Comparison of ENCODE assay signal across 8 cellular contexts in the genomic region with DNA sequence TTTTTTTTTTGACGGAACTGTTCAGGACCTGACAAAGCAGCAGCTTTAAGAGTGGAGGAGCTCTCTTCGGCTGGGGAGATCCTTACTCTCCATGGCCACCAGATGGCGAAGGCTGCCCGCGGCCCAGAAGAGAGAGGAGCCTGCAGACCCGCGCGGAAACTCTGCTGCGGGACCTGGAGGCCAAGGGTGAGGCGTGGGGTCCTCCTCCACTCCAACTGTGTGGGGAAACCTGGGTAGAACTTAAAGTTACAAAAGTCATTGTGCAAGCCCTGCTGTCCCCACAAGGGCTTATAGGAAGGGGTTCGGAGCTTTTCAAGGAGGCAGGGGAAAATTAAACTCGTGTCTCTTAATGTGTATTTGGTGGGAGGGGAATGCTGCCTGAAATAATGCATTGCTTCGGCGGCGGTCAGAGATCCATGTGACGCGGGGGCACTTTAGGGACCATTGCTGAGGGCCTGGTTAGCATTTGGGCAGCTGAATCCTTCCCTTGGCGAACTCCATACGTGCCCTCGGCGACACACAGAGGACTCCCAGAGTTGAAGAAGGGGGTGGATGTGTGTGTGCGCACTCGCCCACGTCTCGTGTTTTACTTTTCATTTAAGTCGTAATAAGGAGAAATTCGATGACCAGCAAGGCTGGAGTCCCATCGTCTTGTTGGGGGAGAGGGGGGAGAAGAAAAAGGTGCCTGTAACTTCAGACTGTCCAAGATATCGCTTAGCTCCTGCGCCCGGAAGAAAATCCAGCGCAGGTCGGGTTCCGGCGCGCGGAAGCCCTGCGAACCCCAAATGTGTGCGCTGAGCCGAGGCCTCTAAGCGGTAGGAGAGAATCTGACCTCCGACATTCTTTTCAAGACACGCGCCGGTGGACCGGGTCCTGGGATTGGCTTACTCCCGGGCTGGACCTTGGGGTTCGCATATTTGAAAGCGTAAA.
DNase-seq lines count a peak whose midpoint lies in the region; ATAC-seq and TF ChIP-seq lines count a peak whose summit lies in the region.

No MANE protein-coding gene starts in this region.

- peak; percentile 93 for ATAC-seq in GM19351 (IDR thresholded peaks at IDR 0.05; ENCODE audit: unreplicated experiment)
- peak; percentile 97 for ATAC-seq in HG03460 (IDR thresholded peaks at IDR 0.05; ENCODE audit: unreplicated experiment)

- no peak overlapping the region for H3K9ac ChIP-seq in mucosa of stomach (ENCODE audit: low read length)

- H3K4me1 ChIP-seq in mucosa of stomach (ENCODE audit: control insufficient read depth, insufficient read depth, low read length) = peaks cover 19% of the 10 kb centered on the region

- no peaks in the 10 kb centered on the region for H3K36me3 ChIP-seq in mucosa of stomach (ENCODE audit: control insufficient read depth, insufficient read depth, low read length)

- peaks cover 62% of the 10 kb centered on the region for H3K27me3 ChIP-seq in mucosa of stomach (ENCODE audit: control insufficient read depth, insufficient read depth, low read length)

- TF ChIP-seq CTCF in epithelial cell of esophagus (IDR thresholded peaks at IDR 0.05; ENCODE audit: insufficient read depth, low read depth, low read length, missing control alignments) = peak; percentile 83

- peak overlapping the region; percentile 57 for H3K4me3 ChIP-seq in epithelial cell of esophagus (ENCODE audit: low read length)
- peak overlapping the region; percentile 28 for H3K4me3 ChIP-seq in mucosa of stomach (ENCODE audit: low read length)

- DNase-seq in CD1c-positive myeloid dendritic cell (ENCODE audit: extremely low spot score) = peak; percentile 85
- peak; percentile 79 for DNase-seq in NOMO-1 treated with dmso at 0.1 percent for 144 hours (lab: John Stamatoyannopoulos, UW; ENCODE audit: unreplicated experiment)
- peak; percentile 67 for DNase-seq in activated T-cell treated with anti-CD3 and anti-CD28 coated beads for 24 hours (ENCODE audit: low read depth)
- DNase-seq in epithelial cell of esophagus (ENCODE audit: low read depth) = peak; percentile 83
- DNase-seq in stimulated activated CD8-positive, alpha-beta memory T cell treated with anti-CD3 and anti-CD28 coated beads, Interleukin-4, amount 100 ng/mL, for 4 hours (ENCODE audit: low read depth in 2 of 2, low spot score in 1 of 2) = peak; percentile 54 to 64

- no peaks in the 10 kb centered on the region for H3K9me3 ChIP-seq in mucosa of stomach (ENCODE audit: control insufficient read depth, low read length)

Comparison
In these comparisons a context has a peak if more than half of its experiments do, and no peak if none do; other contexts are left out.
1. Peak in every context shown above with its lines: DNase-seq, ATAC-seq and H3K4me3 ChIP-seq.